In the genomic region with DNA sequence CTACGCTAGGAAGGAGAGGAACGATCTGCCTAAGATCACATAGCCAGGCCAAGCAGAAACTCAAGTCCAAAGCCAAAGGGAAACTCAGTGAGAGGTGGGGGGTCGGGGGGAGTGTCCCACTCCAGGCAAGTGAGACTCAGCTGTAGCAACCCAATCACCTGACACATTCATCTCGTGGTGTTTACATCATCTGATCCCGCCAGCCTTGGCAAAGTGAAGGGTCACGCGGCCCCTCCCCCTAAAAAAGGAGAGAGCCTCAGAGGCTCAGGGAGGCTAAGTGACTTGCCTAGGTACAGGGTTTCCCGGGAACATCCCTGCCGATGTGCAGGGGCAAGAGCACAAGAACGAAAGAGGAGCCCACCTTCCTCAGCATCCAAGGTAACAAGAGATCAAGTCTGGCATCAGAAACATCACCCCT, we compare ENCODE assay signal across 11 cellular contexts. TPM values are rescaled to one million over a fixed set of nuclear protein-coding genes. Genes with fewer than 3 reads are reported as not detected.
DNase-seq lines count a peak whose midpoint lies in the region; ATAC-seq and TF ChIP-seq lines count a peak whose summit lies in the region.
"Had no signal": no experiment of that assay in that cellular context is flagged by ENCODE, and none has a peak within 500 bp of the region (broad histone marks: within the 10 kb centered on the region; RNA-seq: fewer than 3 reads in every experiment).

No MANE protein-coding gene starts in this region.

- H3K36me3 ChIP-seq in mesodermal cell (ENCODE audit: control insufficient read depth, insufficient read depth, low read length) (peaks cover 55% of the 10 kb centered on the region), upper lobe of right lung (peaks cover 12% of the 10 kb centered on the region)

- ATAC-seq in upper lobe of right lung, result no peak
- no peak for ATAC-seq in HG03045 (IDR thresholded peaks at IDR 0.05; ENCODE audit: unreplicated experiment)

- H3K27ac Mint-ChIP-seq in activated naive CD4-positive, alpha-beta T cell treated with anti-CD3 and anti-CD28 coated beads, Interleukin-2, amount 50 U/mL, for 24 hours, result peak overlapping the region; percentile 95

- H3K4me1 ChIP-seq in mesodermal cell (ENCODE audit: control insufficient read depth, insufficient read depth, low read length, poor library complexity, severe bottlenecking), result peaks cover 96% of the 10 kb centered on the region
- H3K4me1 ChIP-seq in upper lobe of right lung, result peaks cover 100% of the 10 kb centered on the region

- H3K9me3 ChIP-seq in mesodermal cell (ENCODE audit: control insufficient read depth, low read length), result no peaks in the 10 kb centered on the region
- no peaks in the 10 kb centered on the region for H3K9me3 ChIP-seq in upper lobe of right lung

- H3K4me3 ChIP-seq in choroid plexus epithelial cell (ENCODE audit: low read depth, low read length) (no peak overlapping the region), mesodermal cell (ENCODE audit: extremely low read depth, insufficient read depth, low read length, poor library complexity, severe bottlenecking) (no peak overlapping the region), upper lobe of right lung (no peak overlapping the region)

- TF ChIP-seq CTCF in choroid plexus epithelial cell (conservative IDR thresholded peaks at IDR 0.05; ENCODE audit: low read depth, low read length) (no peak), upper lobe of right lung (IDR thresholded peaks at IDR 0.05) (no peak)

- no peak for DNase-seq in activated naive CD4-positive, alpha-beta T cell treated with Interleukin-2 at 50 U/mL for 16 hours
- DNase-seq in choroid plexus epithelial cell (ENCODE audit: low read depth), result peak; percentile 62
- DNase-seq in upper lobe of right lung, result no peak
- no peak for DNase-seq in GM19240 (ENCODE audit: insufficient read length, low spot score)
- no peak for DNase-seq in MV-4-11 (lab: John Stamatoyannopoulos, UW)
- DNase-seq: anterior cingulate cortex, NCI-H345, retina had no signal

- H3K27me3 Mint-ChIP-seq in activated naive CD4-positive, alpha-beta T cell treated with anti-CD3 and anti-CD28 coated beads, Interleukin-2, amount 50 U/mL, for 24 hours, result no peaks in the 10 kb centered on the region

- H3K27ac ChIP-seq in mesodermal cell (ENCODE audit: low read depth, low read length, severe bottlenecking) (peak overlapping the region; percentile 97), upper lobe of right lung (peak overlapping the region; percentile 69)

- WGBS in mesodermal cell (ENCODE audit: insufficient coverage in 2 of 2), 2 experiments, result 76 to 81% methylated on average over 8 of the region's 10 CpGs

- H3K4me3 Mint-ChIP-seq in activated naive CD4-positive, alpha-beta T cell treated with anti-CD3 and anti-CD28 coated beads, Interleukin-2, amount 50 U/mL, for 24 hours, result peak overlapping the region; percentile 81

- peaks cover 16% of the 10 kb centered on the region for H3K36me3 Mint-ChIP-seq in activated naive CD4-positive, alpha-beta T cell treated with anti-CD3 and anti-CD28 coated beads, Interleukin-2, amount 50 U/mL, for 24 hours

- intact Hi-C loops in upper lobe of right lung (cut with DNase I), result no loop called here

- H3K4me1 Mint-ChIP-seq in activated naive CD4-positive, alpha-beta T cell treated with anti-CD3 and anti-CD28 coated beads, Interleukin-2, amount 50 U/mL, for 24 hours, result peaks cover 98% of the 10 kb centered on the region

- no peaks in the 10 kb centered on the region for H3K27me3 ChIP-seq in upper lobe of right lung

- no peaks in the 10 kb centered on the region for H3K9me3 Mint-ChIP-seq in activated naive CD4-positive, alpha-beta T cell treated with anti-CD3 and anti-CD28 coated beads, Interleukin-2, amount 50 U/mL, for 24 hours

RNA-seq across cellular contexts. Expression of gene MYH9, which starts 21.5 kb away (rescaled TPM):
- 360 TPM for polyA plus RNA-seq in mesodermal cell (2013, experiment 1 of 2)
- polyA plus RNA-seq in mesodermal cell (2013, experiment 2 of 2), result 289 TPM
- 842 TPM for total RNA-seq in upper lobe of right lung
